ENCODE assay signal across 10 cellular contexts in the genomic region with DNA sequence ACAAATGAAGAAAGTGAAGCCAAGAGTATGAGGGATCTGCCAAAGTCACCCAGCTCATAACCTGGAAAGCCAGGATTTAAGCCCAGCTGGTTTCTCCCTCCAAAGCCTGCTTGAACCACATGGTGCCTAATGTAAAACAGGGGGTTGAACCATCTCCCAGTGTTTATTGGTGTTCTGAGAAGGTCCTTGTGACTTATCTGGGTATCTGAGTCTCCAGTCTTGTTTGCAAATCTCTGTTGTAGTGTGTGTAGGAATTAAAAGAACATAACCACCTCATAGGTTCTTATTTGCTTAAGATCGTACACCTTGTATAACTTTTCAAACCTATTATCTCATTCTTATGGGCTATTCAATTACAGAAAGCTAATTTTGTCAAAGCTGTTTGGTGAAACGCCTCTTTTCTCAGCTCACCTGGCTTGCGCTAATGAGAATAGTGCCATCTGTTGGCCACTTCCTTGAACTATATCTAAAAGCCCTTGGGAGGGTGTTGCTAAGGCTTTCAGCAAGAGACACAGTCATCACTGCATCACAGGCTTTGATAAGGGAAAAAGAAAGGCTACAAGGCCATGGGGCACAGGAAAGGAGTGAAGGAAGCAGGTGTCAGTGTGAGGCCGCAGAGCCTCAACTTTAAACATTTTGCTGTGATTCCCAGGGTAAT. TPM values are rescaled to one million over a fixed set of nuclear protein-coding genes. Genes with fewer than 3 reads are reported as not detected.
DNase-seq lines count a peak whose midpoint lies in the region; ATAC-seq, FAIRE-seq and TF ChIP-seq lines count a peak whose summit lies in the region.
"Had no signal": no experiment of that assay in that cellular context is flagged by ENCODE, and none has a peak within 500 bp of the region (broad histone marks: within the 10 kb centered on the region; RNA-seq: fewer than 3 reads in every experiment).

No MANE protein-coding gene starts in this region.

- no peaks in the 10 kb centered on the region for H3K27me3 Mint-ChIP-seq in endodermal cell (ENCODE audit: insufficient read depth)

- CTCF ChIA-PET in BJ (lab: Yijun Ruan, JAX): interaction anchor here (0.6 to 1.7 kb wide), 6 partner anchors 9 to 144 kb away, joined by 3 to 7 read pairs (median 3); no protein-coding TSS in a partner anchor

- H3K4me1 ChIP-seq in endodermal cell (ENCODE audit: control insufficient read depth, insufficient read depth, low read length): no peaks in the 10 kb centered on the region
- H3K4me1 ChIP-seq in suprapubic skin: no peaks in the 10 kb centered on the region
- H3K4me1 ChIP-seq: SJSA1 had no signal

- no peaks in the 10 kb centered on the region for H3K36me3 Mint-ChIP-seq in endodermal cell (ENCODE audit: low read depth)

- H3K27ac ChIP-seq in endodermal cell (ENCODE audit: low read depth, low read length) (no peak overlapping the region), suprapubic skin (no peak overlapping the region)
- H3K27ac ChIP-seq: SJSA1 had no signal

- TF ChIP-seq CTCF in BJ (IDR thresholded peaks at IDR 0.05; ENCODE audit: insufficient read depth, low read depth, low read length): peak; percentile 62
- peak; percentile 78 for TF ChIP-seq CTCF in endodermal cell (conservative IDR thresholded peaks at IDR 0.05)
- peak in 1 of 2 donors; percentile 42 for TF ChIP-seq CTCF in suprapubic skin (IDR thresholded peaks at IDR 0.05)

- no peak for DNase-seq in BJ (ENCODE audit: low read depth)
- DNase-seq in GM18507 (ENCODE audit: extremely low spot score, insufficient read length, low read depth): no peak
- peak; percentile 39 to 45 for DNase-seq in NCI-H1930 (lab: John Stamatoyannopoulos, UW)
- peak; percentile 74 for DNase-seq in endodermal cell
- DNase-seq in middle frontal gyrus (ENCODE audit: extremely low spot score, low spot score): peak; percentile 8
- no peak for DNase-seq in suprapubic skin (ENCODE audit: low spot score in 2 of 2)

- POLR2A ChIA-PET in BJ (lab: Charles Lee): interaction anchor here (0.9 kb wide), 1 partner anchor 10 kb away, joined by 3 read pairs; no protein-coding TSS in a partner anchor

- no peak overlapping the region for H3K4me3 Mint-ChIP-seq in endodermal cell

- H3K9me3 Mint-ChIP-seq in endodermal cell: peaks cover 64% of the 10 kb centered on the region

- 24% methylated on average over 4 of the region's 4 CpGs; no CpG with 5 or more reads in 1 of the 2 experiments for WGBS in endodermal cell (ENCODE audit: insufficient coverage in 1 of 2, insufficient read length in 1 of 2), 2 experiments
- WGBS in suprapubic skin: 6% methylated on average over 4 of the region's 4 CpGs

- TF ChIP-seq EP300 in suprapubic skin (IDR thresholded peaks at IDR 0.05): no peak

- no peak for TF ChIP-seq POLR2A in suprapubic skin (IDR thresholded peaks at IDR 0.05)

- FAIRE-seq in GM18507 (lab: Jason Lieb, UNC) (peak; percentile 84), TTC549 (lab: Jason Lieb, UNC) (peak; percentile 59)

- H3K27ac Mint-ChIP-seq in endodermal cell: no peak overlapping the region

- H3K9ac ChIP-seq in endodermal cell (ENCODE audit: extremely low read depth, low read length, poor library complexity, severe bottlenecking): no peak overlapping the region

- no peaks in the 10 kb centered on the region for H3K36me3 ChIP-seq in BJ (ENCODE audit: control insufficient read depth, insufficient read depth, low read length)
- H3K36me3 ChIP-seq in endodermal cell (ENCODE audit: control insufficient read depth, insufficient read depth, low read length): no peaks in the 10 kb centered on the region
- H3K36me3 ChIP-seq in suprapubic skin: no peaks in the 10 kb centered on the region
- H3K36me3 ChIP-seq: SJSA1 had no signal

- no peak overlapping the region for H3K4me3 ChIP-seq in BJ (ENCODE audit: low read depth, low read length)
- H3K4me3 ChIP-seq in endodermal cell (ENCODE audit: low read length): no peak overlapping the region
- no peak overlapping the region for H3K4me3 ChIP-seq in suprapubic skin
- H3K4me3 ChIP-seq: SJSA1 had no signal

- peak; percentile 95 for ATAC-seq in HG02870 (IDR thresholded peaks at IDR 0.05; ENCODE audit: unreplicated experiment)

- H3K9me3 ChIP-seq in endodermal cell (ENCODE audit: control insufficient read depth, low read length): no peaks in the 10 kb centered on the region
- H3K9me3 ChIP-seq in suprapubic skin: no peaks in the 10 kb centered on the region
- H3K9me3 ChIP-seq: SJSA1 had no signal

- H3K27me3 ChIP-seq in BJ (ENCODE audit: control insufficient read depth, insufficient read depth, low read length) (no peaks in the 10 kb centered on the region), endodermal cell (ENCODE audit: control insufficient read depth, insufficient read depth, low read length, poor library complexity, severe bottlenecking) (no peaks in the 10 kb centered on the region), suprapubic skin (no peaks in the 10 kb centered on the region)
- H3K27me3 ChIP-seq: SJSA1 had no signal

- H3K4me1 Mint-ChIP-seq in endodermal cell: peaks cover 2% of the 10 kb centered on the region

RNA-seq across cellular contexts. Expression of gene SMIM10L2B, which starts 12.2 kb away (rescaled TPM):
- polyA plus RNA-seq in BJ (2011; rRNA removed): 0.64 and 0.67 TPM in 2 replicates
- 0.72 and 0.76 TPM in 2 replicates for polyA minus RNA-seq in BJ (2011; rRNA and poly(A)+ RNA removed)
- total RNA-seq in endodermal cell (1 to 10 TPM; 5.1 to 7.5 TPM), suprapubic skin (1 to 10 TPM; 1.4 to 3.1 (median 2.1) TPM)
- 5.0 TPM for polyA plus RNA-seq in endodermal cell (2013, experiment 1 of 2)
- polyA plus RNA-seq in endodermal cell (2013, experiment 2 of 2): 3.9 TPM

RNA-seq across cellular contexts. Expression of gene ETDB, which starts 34.0 kb away (rescaled TPM):
- polyA plus RNA-seq in BJ (2011; rRNA removed): not detected in 2 replicates
- not detected in 2 replicates for polyA minus RNA-seq in BJ (2011; rRNA and poly(A)+ RNA removed)
- total RNA-seq in endodermal cell (not detected), suprapubic skin (not detected)
- not detected for polyA plus RNA-seq in endodermal cell (2013, experiment 1 of 2)
- not detected for polyA plus RNA-seq in endodermal cell (2013, experiment 2 of 2)
- total RNA-seq: SJSA1, skeletal muscle tissue had no signal

RNA-seq across cellular contexts. Expression of gene RTL8A, which starts 34.4 kb away (rescaled TPM):
- polyA plus RNA-seq in BJ (2011; rRNA removed): 62.5 and 82.3 TPM in 2 replicates
- 21.5 and 22.7 TPM in 2 replicates for polyA minus RNA-seq in BJ (2011; rRNA and poly(A)+ RNA removed)
- total RNA-seq in endodermal cell: 10 to 100 TPM; 33.6 to 42.3 TPM
- polyA plus RNA-seq in endodermal cell (2013, experiment 1 of 2): 83.7 TPM
- polyA plus RNA-seq in endodermal cell (2013, experiment 2 of 2): 80.1 TPM
- 10 to 100 TPM; 13.7 to 24.5 (median 17.8) TPM for total RNA-seq in suprapubic skin

RNA-seq across cellular contexts. Expression of gene RTL8C, which starts 54.2 kb away (rescaled TPM):
- polyA plus RNA-seq in BJ (2011; rRNA removed): 138 and 174 TPM in 2 replicates
- polyA minus RNA-seq in BJ (2011; rRNA and poly(A)+ RNA removed): 104 and 116 TPM in 2 replicates
- total RNA-seq in endodermal cell (100 to 1,000 TPM in 1 of 2 donors, 10 to 100 TPM in 1; 88.1 to 107 TPM), suprapubic skin (10 to 100 TPM; 45.9 to 64.3 (median 51.9) TPM)
- 121 TPM for polyA plus RNA-seq in endodermal cell (2013, experiment 1 of 2)
- polyA plus RNA-seq in endodermal cell (2013, experiment 2 of 2): 103 TPM

Comparison
In these comparisons a context has a peak if more than half of its experiments do, and no peak if none do; other contexts are left out.
1. DNase-seq: peak in NCI-H1930 (2 of 2), endodermal cell (single experiment) and middle frontal gyrus (single experiment); none in BJ (single experiment), GM18507 (single experiment) and suprapubic skin (0 of 2).